8 cellular contexts compared by ENCODE assay signal in the genomic region with DNA sequence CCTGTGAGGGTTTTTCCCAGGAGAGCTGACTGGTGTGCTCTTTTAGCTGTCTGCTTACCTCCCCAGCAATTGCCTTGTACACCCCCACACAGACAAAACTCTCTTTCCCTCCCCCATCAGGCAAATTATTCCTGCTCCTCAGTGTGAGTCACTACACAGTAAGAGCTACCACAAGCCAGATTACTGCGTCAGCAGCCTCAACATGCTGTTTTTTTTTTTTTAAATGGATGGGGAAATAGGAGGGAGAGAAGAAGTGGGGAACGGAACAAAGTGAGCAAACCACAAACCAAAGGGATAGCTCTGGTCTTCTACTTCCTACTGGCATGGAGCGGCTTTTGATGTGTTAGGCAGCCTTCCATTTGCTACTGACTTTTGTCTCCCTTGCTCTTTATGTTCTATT.
DNase-seq lines count a peak whose midpoint lies in the region; ATAC-seq, FAIRE-seq and TF ChIP-seq lines count a peak whose summit lies in the region.

No MANE protein-coding gene starts in this region.

- H3K27ac ChIP-seq in tibial artery: no peak overlapping the region

- H3K27me3 Mint-ChIP-seq in activated CD8-positive, alpha-beta T cell treated with anti-CD3 and anti-CD28 coated beads for 36 hours: no peaks in the 10 kb centered on the region
- H3K27me3 Mint-ChIP-seq in activated CD8-positive, alpha-beta T cell treated with anti-CD3 and anti-CD28 coated beads, Interleukin-2, amount 10 ng/mL, durations not matched to agents 7 days and 5 days (ENCODE audit: low read depth): no peaks in the 10 kb centered on the region

- H3K4me3 Mint-ChIP-seq in activated CD8-positive, alpha-beta T cell treated with anti-CD3 and anti-CD28 coated beads for 36 hours: no peak overlapping the region
- no peak overlapping the region for H3K4me3 Mint-ChIP-seq in activated CD8-positive, alpha-beta T cell treated with anti-CD3 and anti-CD28 coated beads, Interleukin-2, amount 10 ng/mL, durations not matched to agents 7 days and 5 days

- no peaks in the 10 kb centered on the region for H3K9me3 Mint-ChIP-seq in activated CD8-positive, alpha-beta T cell treated with anti-CD3 and anti-CD28 coated beads for 36 hours
- no peaks in the 10 kb centered on the region for H3K9me3 Mint-ChIP-seq in activated CD8-positive, alpha-beta T cell treated with anti-CD3 and anti-CD28 coated beads, Interleukin-2, amount 10 ng/mL, durations not matched to agents 7 days and 5 days (ENCODE audit: insufficient read depth)

- H3K36me3 Mint-ChIP-seq in activated CD8-positive, alpha-beta T cell treated with anti-CD3 and anti-CD28 coated beads for 36 hours (ENCODE audit: low read depth): no peaks in the 10 kb centered on the region
- no peaks in the 10 kb centered on the region for H3K36me3 Mint-ChIP-seq in activated CD8-positive, alpha-beta T cell treated with anti-CD3 and anti-CD28 coated beads, Interleukin-2, amount 10 ng/mL, durations not matched to agents 7 days and 5 days (ENCODE audit: low read depth)

- ATAC-seq in activated CD8-positive, alpha-beta T cell treated with anti-CD3 and anti-CD28 coated beads for 36 hours: peak; percentile 55
- no peak for ATAC-seq in activated CD8-positive, alpha-beta T cell treated with anti-CD3 and anti-CD28 coated beads, Interleukin-2, amount 10 ng/mL, durations not matched to agents 7 days and 5 days
- ATAC-seq in GM19397 (IDR thresholded peaks at IDR 0.05; ENCODE audit: unreplicated experiment) (no peak), HG03520 (IDR thresholded peaks at IDR 0.05; ENCODE audit: unreplicated experiment) (no peak)

- H3K4me1 ChIP-seq in tibial artery: peaks cover 0 to 5% (median 0%) of the 10 kb centered on the region in 4 donors

- peaks cover 8% of the 10 kb centered on the region for H3K4me1 Mint-ChIP-seq in activated CD8-positive, alpha-beta T cell treated with anti-CD3 and anti-CD28 coated beads for 36 hours (ENCODE audit: low read depth)
- H3K4me1 Mint-ChIP-seq in activated CD8-positive, alpha-beta T cell treated with anti-CD3 and anti-CD28 coated beads, Interleukin-2, amount 10 ng/mL, durations not matched to agents 7 days and 5 days (ENCODE audit: low read depth): no peaks in the 10 kb centered on the region

- no peak overlapping the region for H3K4me3 ChIP-seq in tibial artery

- H3K36me3 ChIP-seq in tibial artery: no peaks in the 10 kb centered on the region

- POLR2A ChIA-PET in activated CD8-positive, alpha-beta T cell treated with anti-CD3 and anti-CD28 coated beads for 36 hours (lab: Charles Lee): interaction anchor here (1.2 kb wide), 1 partner anchor 107 kb away, joined by 3 read pairs; a partner anchor contains a TSS
- POLR2A ChIA-PET in activated CD8-positive, alpha-beta T cell treated with anti-CD3 and anti-CD28 coated beads, Interleukin-2, amount 10 ng/mL, durations not matched to agents 7 days and 5 days (lab: Charles Lee): interaction anchor here (0.6 kb wide), 1 partner anchor 107 kb away, joined by 3 read pairs; no protein-coding TSS in a partner anchor

- CTCF ChIA-PET in activated CD8-positive, alpha-beta T cell treated with anti-CD3 and anti-CD28 coated beads for 36 hours (lab: Charles Lee): interaction anchor here (4.0 kb wide), 1 partner anchor 16 kb away, joined by 24 read pairs; no protein-coding TSS in a partner anchor
- CTCF ChIA-PET in activated CD8-positive, alpha-beta T cell treated with anti-CD3 and anti-CD28 coated beads, Interleukin-2, amount 10 ng/mL, durations not matched to agents 7 days and 5 days (lab: Charles Lee): interaction anchor here (1.2 kb wide), 1 partner anchor 16 kb away, joined by 8 read pairs; no protein-coding TSS in a partner anchor

- no peaks in the 10 kb centered on the region for H3K27me3 ChIP-seq in tibial artery

- no peaks in the 10 kb centered on the region for H3K9me3 ChIP-seq in tibial artery

- FAIRE-seq in D721Med (lab: Jason Lieb, UNC): no peak

- H3K27ac Mint-ChIP-seq in activated CD8-positive, alpha-beta T cell treated with anti-CD3 and anti-CD28 coated beads for 36 hours: no peak overlapping the region
- no peak overlapping the region for H3K27ac Mint-ChIP-seq in activated CD8-positive, alpha-beta T cell treated with anti-CD3 and anti-CD28 coated beads, Interleukin-2, amount 10 ng/mL, durations not matched to agents 7 days and 5 days

- TF ChIP-seq CTCF in activated CD8-positive, alpha-beta T cell treated with anti-CD3 and anti-CD28 coated beads for 36 hours (IDR thresholded peaks at IDR 0.05): no peak
- TF ChIP-seq CTCF in tibial artery (IDR thresholded peaks at IDR 0.05): no peak
- TF ChIP-seq CTCF in D721Med (IDR thresholded peaks at IDR 0.05; ENCODE audit: insufficient read depth, missing control alignments): no peak

- peak; percentile 17 for DNase-seq in activated CD8-positive, alpha-beta T cell treated with anti-CD3 and anti-CD28 coated beads for 36 hours
- DNase-seq in activated CD8-positive, alpha-beta T cell treated with anti-CD3 and anti-CD28 coated beads, Interleukin-2, amount 10 ng/mL, durations not matched to agents 7 days and 5 days: no peak
- DNase-seq in UCSD-AML1 (lab: John Stamatoyannopoulos, UW; ENCODE audit: unreplicated experiment) (peak; percentile 46), hepatic stellate cell (ENCODE audit: low spot score) (peak; percentile 53), tibial artery (peak; percentile 57 to 63), D721Med (ENCODE audit: insufficient read length, low spot score) (no peak)

- intact Hi-C loops in activated CD8-positive, alpha-beta T cell treated with anti-CD3 and anti-CD28 coated beads for 36 hours (cut with micrococcal nuclease): loop anchor here (5.0 kb wide), 1 partner anchor 108 kb away; a partner anchor contains a TSS
- intact Hi-C loops in tibial artery (cut with DNase I; ENCODE audit: low total_unique reads): no loop called here

Comparison
In these comparisons a context has a peak if more than half of its experiments do, and no peak if none do; other contexts are left out.
1. DNase-seq: peak in activated CD8-positive, alpha-beta T cell treated with anti-CD3 and anti-CD28 coated beads for 36 hours (single experiment), UCSD-AML1 (single experiment), hepatic stellate cell (single experiment) and tibial artery (2 of 2); none in activated CD8-positive, alpha-beta T cell treated with anti-CD3 and anti-CD28 coated beads, Interleukin-2, amount 10 ng/mL, durations not matched to agents 7 days and 5 days (single experiment) and D721Med (single experiment).